ENCODE assay signal across 14 cellular contexts in genomic region chr18:74488864-74489263, GRCh38. TPM values are rescaled to one million over a fixed set of nuclear protein-coding genes. Genes with fewer than 3 reads are reported as not detected.
DNase-seq lines count a peak whose midpoint lies in the region; ATAC-seq lines count a peak whose summit lies in the region.
"Had no signal": no experiment of that assay in that cellular context is flagged by ENCODE, and none has a peak within 500 bp of the region (broad histone marks: within the 10 kb centered on the region; RNA-seq: fewer than 3 reads in every experiment).

No MANE protein-coding gene starts in this region.

- H3K4me1 ChIP-seq in mesenchymal stem cell (ENCODE audit: control insufficient read depth, insufficient read depth, low read depth, low read length) = peaks cover 1% of the 10 kb centered on the region

- no peaks in the 10 kb centered on the region for H3K36me3 Mint-ChIP-seq in activated naive CD4-positive, alpha-beta T cell treated with anti-CD3 and anti-CD28 coated beads, Interleukin-2, amount 10 ng/mL, durations not matched to agents 7 days and 5 days
- H3K36me3 Mint-ChIP-seq in T-helper 17 cell (ENCODE audit: low read depth) = no peaks in the 10 kb centered on the region

- H2BK15ac ChIP-seq in mesenchymal stem cell (ENCODE audit: low read depth, poor library complexity, severe bottlenecking) = no peak overlapping the region

- H3K23ac ChIP-seq in mesenchymal stem cell (ENCODE audit: low read length in 2 of 2) = no peak overlapping the region

- H3K4me3 Mint-ChIP-seq in activated naive CD4-positive, alpha-beta T cell treated with anti-CD3 and anti-CD28 coated beads, Interleukin-2, amount 10 ng/mL, durations not matched to agents 7 days and 5 days = no peak overlapping the region
- no peak overlapping the region for H3K4me3 Mint-ChIP-seq in T-helper 17 cell
- H3K4me3 Mint-ChIP-seq: CD4-positive, alpha-beta T cell had no signal

- H2BK12ac ChIP-seq in mesenchymal stem cell (ENCODE audit: low read length in 2 of 2) = no peak overlapping the region

- no peak overlapping the region for H3K27ac Mint-ChIP-seq in activated naive CD4-positive, alpha-beta T cell treated with anti-CD3 and anti-CD28 coated beads, Interleukin-2, amount 10 ng/mL, durations not matched to agents 7 days and 5 days
- H3K27ac Mint-ChIP-seq in T-helper 17 cell = peak overlapping the region; percentile 56
- H3K27ac Mint-ChIP-seq: CD4-positive, alpha-beta T cell had no signal

- no peaks in the 10 kb centered on the region for H3K36me3 ChIP-seq in mesenchymal stem cell (ENCODE audit: control insufficient read depth in 1 of 2, insufficient read depth in 2 of 2, low read depth in 1 of 2, low read length in 2 of 2)

- peak overlapping the region; percentile 85 for H2AK5ac ChIP-seq in mesenchymal stem cell (ENCODE audit: low read length, severe bottlenecking)

- H4K8ac ChIP-seq in mesenchymal stem cell (ENCODE audit: low read length) = no peak overlapping the region

- H3K9me3 Mint-ChIP-seq in activated naive CD4-positive, alpha-beta T cell treated with anti-CD3 and anti-CD28 coated beads, Interleukin-2, amount 10 ng/mL, durations not matched to agents 7 days and 5 days = no peaks in the 10 kb centered on the region
- H3K9me3 Mint-ChIP-seq: CD4-positive, alpha-beta T cell had no signal

- H3K9me3 ChIP-seq in T-helper 17 cell (ENCODE audit: control insufficient read depth, low read length, poor library complexity, severe bottlenecking) (no peaks in the 10 kb centered on the region), mesenchymal stem cell (ENCODE audit: control insufficient read depth, low read length) (peaks cover 5% of the 10 kb centered on the region)

- ATAC-seq in T-helper 17 cell = no peak
- no peak for ATAC-seq in GM21367 (IDR thresholded peaks at IDR 0.05; ENCODE audit: unreplicated experiment)

- peaks cover 39% of the 10 kb centered on the region for H3K27me3 Mint-ChIP-seq in activated naive CD4-positive, alpha-beta T cell treated with anti-CD3 and anti-CD28 coated beads, Interleukin-2, amount 10 ng/mL, durations not matched to agents 7 days and 5 days
- H3K27me3 Mint-ChIP-seq in T-helper 17 cell = no peaks in the 10 kb centered on the region
- H3K27me3 Mint-ChIP-seq: CD4-positive, alpha-beta T cell had no signal

- H2AFZ ChIP-seq in mesenchymal stem cell (ENCODE audit: low read depth, low read length) = no peak overlapping the region

- no peak overlapping the region for H3K4ac ChIP-seq in mesenchymal stem cell (ENCODE audit: low read depth in 1 of 2, low read length in 2 of 2)

- CTCF ChIA-PET in activated naive CD4-positive, alpha-beta T cell treated with anti-CD3 and anti-CD28 coated beads, Interleukin-2, amount 10 ng/mL, durations not matched to agents 7 days and 5 days (lab: Charles Lee) = no interaction called here

- no peak overlapping the region for H3K9ac ChIP-seq in mesenchymal stem cell (ENCODE audit: low read length)

- H3K4me3 ChIP-seq in mesenchymal stem cell (ENCODE audit: insufficient read depth in 1 of 2, low read depth in 1 of 2, low read length in 2 of 2) = no peak overlapping the region

- no peaks in the 10 kb centered on the region for H3K79me1 ChIP-seq in mesenchymal stem cell (replicated peaks; ENCODE audit: low read length, poor library complexity, severe bottlenecking)

- no peak overlapping the region for H3K27ac ChIP-seq in mesenchymal stem cell (ENCODE audit: low read length, poor library complexity, severe bottlenecking)

- no peak overlapping the region for H2BK5ac ChIP-seq in mesenchymal stem cell (ENCODE audit: low read depth, low read length, poor library complexity, severe bottlenecking)

- peaks cover 20% of the 10 kb centered on the region for H3K4me1 Mint-ChIP-seq in activated naive CD4-positive, alpha-beta T cell treated with anti-CD3 and anti-CD28 coated beads, Interleukin-2, amount 10 ng/mL, durations not matched to agents 7 days and 5 days
- H3K4me1 Mint-ChIP-seq in T-helper 17 cell = peaks cover 5% of the 10 kb centered on the region

- peaks cover 0 to 18% of the 10 kb centered on the region in 2 experiments for H3K27me3 ChIP-seq in mesenchymal stem cell (ENCODE audit: control insufficient read depth in 1 of 2, insufficient read depth in 1 of 2, low read length in 2 of 2)

- H3K18ac ChIP-seq in mesenchymal stem cell (ENCODE audit: low read depth in 1 of 2, low read length in 2 of 2) = peak overlapping the region in 1 of 2 experiments; percentile 4

- H2BK120ac ChIP-seq in mesenchymal stem cell (ENCODE audit: low read depth, low read length) = no peak overlapping the region

- H3K14ac ChIP-seq in mesenchymal stem cell (ENCODE audit: low read length in 2 of 2) = no peak overlapping the region

- H4K91ac ChIP-seq in mesenchymal stem cell (ENCODE audit: low read length) = no peak overlapping the region

- H3K4me2 ChIP-seq in mesenchymal stem cell (ENCODE audit: low read length, poor library complexity, severe bottlenecking) = no peak overlapping the region

- DNase-seq in activated naive CD4-positive, alpha-beta T cell treated with anti-CD3 and anti-CD28 coated beads, Interleukin-2, amount 10 ng/mL, durations not matched to agents 7 days and 5 days = peak; percentile 5
- no peak for DNase-seq in activated naive CD4-positive, alpha-beta T cell treated with anti-CD3 and anti-CD28 coated beads, Interleukin-2, amount 50 U/mL, for 16 hours
- no peak for DNase-seq in T-helper 17 cell
- DNase-seq in mesenchymal stem cell = no peak
- no peak for DNase-seq in LoVo (ENCODE audit: low spot score)
- DNase-seq in OCI-M1 (lab: John Stamatoyannopoulos, UW) = no peak
- DNase-seq: 8988T; AML-193; C1 segment of cervical spinal cord; CD4-positive, alpha-beta T cell; DMS153; DMS79 treated with DMSO at 0.1 percent for 48 hours; H7 had no signal

- 91% methylated on average over 8 of the region's 8 CpGs for WGBS in mesenchymal stem cell

RNA-seq across cellular contexts. Expression of gene CNDP2, which starts 7.3 kb away (rescaled TPM):
- 100 to 1,000 TPM in 1 of 2 donors, 10 to 100 TPM in 1; 99.6 to 105 TPM for total RNA-seq in T-helper 17 cell
- polyA plus RNA-seq in mesenchymal stem cell (2013, experiment 1 of 2) = 77.8 TPM
- polyA plus RNA-seq in mesenchymal stem cell (2013, experiment 2 of 2) = 74.3 TPM

RNA-seq across cellular contexts. Expression of gene DIPK1C, which starts 31.8 kb away (rescaled TPM):
- total RNA-seq in T-helper 17 cell = not detected
- not detected for polyA plus RNA-seq in mesenchymal stem cell (2013, experiment 1 of 2)
- not detected for polyA plus RNA-seq in mesenchymal stem cell (2013, experiment 2 of 2)
- total RNA-seq: CD4-positive, alpha-beta T cell; H7 had no signal

RNA-seq across cellular contexts. Expression of gene CNDP1, which starts 45.4 kb away (rescaled TPM):
- total RNA-seq in T-helper 17 cell = under 1 TPM; 0.20 to 0.23 TPM
- 0.04 TPM for polyA plus RNA-seq in mesenchymal stem cell (2013, experiment 1 of 2)
- polyA plus RNA-seq in mesenchymal stem cell (2013, experiment 2 of 2) = 0.01 TPM
- total RNA-seq: H7 had no signal
